26 cellular contexts compared by ENCODE assay signal in genomic region chr15:39904115-39904514, GRCh38. TPM values are rescaled to one million over a fixed set of nuclear protein-coding genes. Genes with fewer than 3 reads are reported as not detected.
DNase-seq lines count a peak whose midpoint lies in the region; ATAC-seq and TF ChIP-seq lines count a peak whose summit lies in the region.
"Had no signal": no experiment of that assay in that cellular context is flagged by ENCODE, and none has a peak within 500 bp of the region (broad histone marks: within the 10 kb centered on the region; RNA-seq: fewer than 3 reads in every experiment).

No MANE protein-coding gene starts in this region.

- intact Hi-C loops in mammary epithelial cell (cut with micrococcal nuclease) (no loop called here), breast epithelium (cut with DNase I; ENCODE audit: low total_unique reads) (no loop called here)
- intact Hi-C loops in naive thymus-derived CD4-positive, alpha-beta T cell (cut with micrococcal nuclease) = no loop called here

- H2BK5ac ChIP-seq in H9 (ENCODE audit: insufficient read length, low read length) (no peak overlapping the region), mesendoderm (ENCODE audit: low read length) (no peak overlapping the region)

- no peak overlapping the region for H4K91ac ChIP-seq in H9 (ENCODE audit: insufficient read length, low read depth, low read length)

- H4K20me1 ChIP-seq in mammary epithelial cell (ENCODE audit: insufficient read depth, low read length) (no peaks in the 10 kb centered on the region), H9 (ENCODE audit: control insufficient read depth, insufficient read depth, insufficient read length) (peaks cover 4% of the 10 kb centered on the region)

- no peak for ATAC-seq in WTC11
- no peak for ATAC-seq in naive thymus-derived CD4-positive, alpha-beta T cell
- ATAC-seq: GM12878 had no signal

- H3K4me1 Mint-ChIP-seq in H9 (peaks cover 92 to 97% of the 10 kb centered on the region in 2 experiments), WTC11 (peaks cover 91% of the 10 kb centered on the region)
- H3K4me1 Mint-ChIP-seq in naive thymus-derived CD4-positive, alpha-beta T cell = no peaks in the 10 kb centered on the region
- H3K4me1 Mint-ChIP-seq: CD14-positive monocyte; CD4-positive, alpha-beta memory T cell; CD4-positive, CD25-positive, alpha-beta regulatory T cell; CD8-positive, alpha-beta memory T cell had no signal

- H3K56ac ChIP-seq in H9 (ENCODE audit: insufficient read length, low read depth, low read length) (no peak overlapping the region), mesendoderm (ENCODE audit: low read length) (no peak overlapping the region)

- no peak overlapping the region for H3K14ac ChIP-seq in H9 (ENCODE audit: insufficient read depth, low read length)

- H3K4me2 ChIP-seq in mammary epithelial cell (ENCODE audit: insufficient read depth, low read depth, low read length) (no peak overlapping the region), H9 (ENCODE audit: insufficient read depth, insufficient read length, low read length) (no peak overlapping the region), mesendoderm (ENCODE audit: low read length) (no peak overlapping the region)
- H3K4me2 ChIP-seq: BLaER1 had no signal

- no peak overlapping the region for H2BK20ac ChIP-seq in H9 (ENCODE audit: low read depth, low read length, poor library complexity, severe bottlenecking)

- no peak overlapping the region for H3K4me3 Mint-ChIP-seq in H9
- no peak overlapping the region for H3K4me3 Mint-ChIP-seq in WTC11
- no peak overlapping the region for H3K4me3 Mint-ChIP-seq in naive thymus-derived CD4-positive, alpha-beta T cell
- H3K4me3 Mint-ChIP-seq: CD14-positive monocyte; CD4-positive, alpha-beta memory T cell; CD4-positive, CD25-positive, alpha-beta regulatory T cell; CD8-positive, alpha-beta memory T cell had no signal

- H3K27ac ChIP-seq in mammary epithelial cell (ENCODE audit: insufficient read depth, low read depth, low read length) = no peak overlapping the region
- H3K27ac ChIP-seq in breast epithelium = no peak overlapping the region
- H3K27ac ChIP-seq in H9 (ENCODE audit: insufficient read length, low read depth, low read length) = no peak overlapping the region
- no peak overlapping the region for H3K27ac ChIP-seq in mesendoderm (ENCODE audit: low read depth, low read length)
- H3K27ac ChIP-seq in naive thymus-derived CD4-positive, alpha-beta T cell (ENCODE audit: low read depth, low read length) = no peak overlapping the region
- H3K27ac ChIP-seq: BLaER1 had no signal

- TF ChIP-seq POLR2A in breast epithelium (IDR thresholded peaks at IDR 0.05) = no peak

- peak overlapping the region; percentile 2 for H2AFZ ChIP-seq in mammary epithelial cell (ENCODE audit: low read depth, low read length)
- no peak overlapping the region for H2AFZ ChIP-seq in H9 (ENCODE audit: low read length)

- BruUV-seq in mammary epithelial cell (replicated peaks; lab: Mats Ljungman, UMichigan) = no TSS peak

- no peak for TF ChIP-seq CTCF in mammary epithelial cell (conservative IDR thresholded peaks at IDR 0.05 in 1 of 2, IDR thresholded peaks at IDR 0.05 in 1 of 2; ENCODE audit: extremely low read depth in 1 of 2, insufficient read depth in 1 of 2, low read depth in 1 of 2, low read length in 2 of 2)
- TF ChIP-seq CTCF in breast epithelium (IDR thresholded peaks at IDR 0.05) = no peak
- no peak for TF ChIP-seq CTCF in H9 (conservative IDR thresholded peaks at IDR 0.05)
- no peak for TF ChIP-seq CTCF in WTC11 (IDR thresholded peaks at IDR 0.05)

- H3K36me3 ChIP-seq in mammary epithelial cell (ENCODE audit: insufficient read depth, low read length) (no peaks in the 10 kb centered on the region), breast epithelium (no peaks in the 10 kb centered on the region), mesendoderm (ENCODE audit: control insufficient read depth, insufficient read depth, low read length) (no peaks in the 10 kb centered on the region)
- H3K36me3 ChIP-seq in naive thymus-derived CD4-positive, alpha-beta T cell (ENCODE audit: control insufficient read depth in 2 of 3, insufficient read depth in 3 of 3, low read length in 3 of 3) = no peaks in the 10 kb centered on the region
- H3K36me3 ChIP-seq: BE2C had no signal

- no peaks in the 10 kb centered on the region for H3K9me3 Mint-ChIP-seq in H9
- no peaks in the 10 kb centered on the region for H3K9me3 Mint-ChIP-seq in WTC11
- H3K9me3 Mint-ChIP-seq in naive thymus-derived CD4-positive, alpha-beta T cell = peaks cover 0 to 2% (median 0%) of the 10 kb centered on the region in 11 donors
- H3K9me3 Mint-ChIP-seq: CD14-positive monocyte; CD4-positive, alpha-beta memory T cell; CD8-positive, alpha-beta memory T cell had no signal

- H2BK15ac ChIP-seq in H9 (ENCODE audit: low read depth, low read length) (no peak overlapping the region), mesendoderm (replicated peaks; ENCODE audit: low read depth) (no peak overlapping the region)

- H4K5ac ChIP-seq in H9 (ENCODE audit: insufficient read length, low read depth, low read length) (no peak overlapping the region), mesendoderm (ENCODE audit: low read length) (no peak overlapping the region)

- H3K23me2 ChIP-seq in H9 (ENCODE audit: insufficient read length, low read depth, low read length, poor library complexity, severe bottlenecking) = peaks cover 2% of the 10 kb centered on the region

- H3K18ac ChIP-seq in H9 (ENCODE audit: insufficient read length, low read depth, low read length) (no peak overlapping the region), mesendoderm (ENCODE audit: low read length) (peak overlapping the region; percentile 34)

- 100% methylated on average over 2 of the region's 2 CpGs for WGBS in mammary epithelial cell (ENCODE audit: low coverage, missing lambda C conversion rate)
- WGBS in H9 (ENCODE audit: extremely low coverage, insufficient read length, low lambda C conversion rate) = no CpG with 5 or more reads among the region's 2 CpGs
- WGBS in mesendoderm (ENCODE audit: extremely low coverage, insufficient coverage, low lambda C conversion rate) = no CpG with 5 or more reads among the region's 2 CpGs

- H3K9ac ChIP-seq in mammary epithelial cell (ENCODE audit: insufficient read depth, low read length) (no peak overlapping the region), H9 (ENCODE audit: extremely low read depth, insufficient read length, low read length) (no peak overlapping the region), mesendoderm (ENCODE audit: low read length) (no peak overlapping the region)
- H3K9ac ChIP-seq: BLaER1 had no signal

- H2BK120ac ChIP-seq in H9 (ENCODE audit: low read depth, low read length, poor library complexity, severe bottlenecking) = no peak overlapping the region
- H2BK120ac ChIP-seq in mesendoderm (ENCODE audit: low read depth, low read length) = no peak overlapping the region

- H2AK5ac ChIP-seq in H9 (ENCODE audit: insufficient read length, low read length) (no peak overlapping the region), mesendoderm (ENCODE audit: low read length) (no peak overlapping the region)

- H3K27ac Mint-ChIP-seq in H9 (peak overlapping the region; percentile 21 to 89 (median 72); a peak in 2 of 7 replicates), WTC11 (peak overlapping the region; percentile 64)
- H3K27ac Mint-ChIP-seq in naive thymus-derived CD4-positive, alpha-beta T cell = no peak overlapping the region
- H3K27ac Mint-ChIP-seq: CD14-positive monocyte; CD4-positive, alpha-beta memory T cell; CD4-positive, CD25-positive, alpha-beta regulatory T cell; CD8-positive, alpha-beta memory T cell had no signal

- H3K36me3 Mint-ChIP-seq in H9 (ENCODE audit: insufficient read depth in 1 of 3, low read depth in 3 of 3) = peaks cover 16 to 19% (median 17%) of the 10 kb centered on the region in 3 experiments
- no peaks in the 10 kb centered on the region for H3K36me3 Mint-ChIP-seq in WTC11
- no peaks in the 10 kb centered on the region for H3K36me3 Mint-ChIP-seq in naive thymus-derived CD4-positive, alpha-beta T cell
- H3K36me3 Mint-ChIP-seq: CD14-positive monocyte; CD4-positive, alpha-beta memory T cell; CD4-positive, CD25-positive, alpha-beta regulatory T cell; CD8-positive, alpha-beta memory T cell had no signal

- H3K4me3 ChIP-seq in mammary epithelial cell (replicated peaks in 1 of 3; ENCODE audit: insufficient read depth in 1 of 3, low read depth in 2 of 3, low read length in 3 of 3) = no peak overlapping the region
- no peak overlapping the region for H3K4me3 ChIP-seq in breast epithelium
- H3K4me3 ChIP-seq in mesendoderm (ENCODE audit: low read length) = no peak overlapping the region
- H3K4me3 ChIP-seq in naive thymus-derived CD4-positive, alpha-beta T cell (ENCODE audit: low read length) = no peak overlapping the region
- H3K4me3 ChIP-seq: BLaER1, GM12878 had no signal

- in situ Hi-C loops in mammary epithelial cell (cut with MboI; ENCODE audit: low sequenced_read_pairs in 2 of 2) = no loop called here

- H3K79me1 ChIP-seq in H9 (ENCODE audit: insufficient read depth, low read depth, low read length, poor library complexity, severe bottlenecking) (peaks cover 4% of the 10 kb centered on the region), mesendoderm (ENCODE audit: low read length) (peaks cover 6% of the 10 kb centered on the region)

- dilution Hi-C loops in mammary epithelial cell (cut with HindIII; ENCODE audit: low sequenced_read_pairs) = no loop called here

- CTCF ChIA-PET in mammary epithelial cell (lab: Charles Lee; ENCODE audit: low non-redundant PET) = no interaction called here
- CTCF ChIA-PET in WTC11 (lab: Charles Lee) = interaction anchor here (1.4 kb wide), 1 partner anchor 15 kb away, joined by 3 read pairs; no protein-coding TSS in a partner anchor
- CTCF ChIA-PET in HEK293T (lab: Yijun Ruan, JAX) = no interaction called here
- CTCF ChIA-PET in naive thymus-derived CD4-positive, alpha-beta T cell (lab: Charles Lee) = no interaction called here

- POLR2A ChIA-PET in WTC11 (lab: Charles Lee) = no interaction called here
- POLR2A ChIA-PET in HEK293T (lab: Yijun Ruan, JAX) = interaction anchor here (1.0 kb wide), 1 partner anchor 17 kb away, joined by 4 read pairs; no protein-coding TSS in a partner anchor
- POLR2A ChIA-PET in naive thymus-derived CD4-positive, alpha-beta T cell (lab: Charles Lee) = interaction anchor here (1.5 kb wide), 1 partner anchor 11 kb away, joined by 3 read pairs; no protein-coding TSS in a partner anchor

- DNase-seq in mammary epithelial cell (no peak), breast epithelium (ENCODE audit: low spot score in 2 of 2) (no peak), H9 (no peak), WTC11 (ENCODE audit: low spot score) (no peak), mesendoderm (no peak), HT-29 (ENCODE audit: low spot score) (no peak), HEK293T (ENCODE audit: extremely low spot score) (no peak)
- no peak for DNase-seq in naive thymus-derived CD4-positive, alpha-beta T cell
- DNase-seq: 8988T; ACHN; BE2C; C1 segment of cervical spinal cord; CD4-positive, alpha-beta memory T cell; CD4-positive, CD25-positive, alpha-beta regulatory T cell; CD8-positive, alpha-beta memory T cell; COR-L47; DMS 273 treated with DMSO at 0.1 percent for 48 hours; DMS153; DMS53; DMS79; DND-41; EL; GDM1 had no signal

- no peak overlapping the region for H3T11ph ChIP-seq in H9 (ENCODE audit: low read length)

- H4K8ac ChIP-seq in H9 (replicated peaks; ENCODE audit: insufficient read length, low read depth, low read length) (no peak overlapping the region), mesendoderm (ENCODE audit: low read depth, low read length) (no peak overlapping the region)

- H3K4ac ChIP-seq in H9 (ENCODE audit: low read depth, low read length) (no peak overlapping the region), mesendoderm (ENCODE audit: low read depth, low read length) (no peak overlapping the region)

- no peaks in the 10 kb centered on the region for H3K9me3 ChIP-seq in mammary epithelial cell (replicated peaks; ENCODE audit: insufficient read depth, low read length)
- H3K9me3 ChIP-seq in breast epithelium = no peaks in the 10 kb centered on the region
- no peaks in the 10 kb centered on the region for H3K9me3 ChIP-seq in H9 (ENCODE audit: control insufficient read depth, low read depth, low read length)
- no peaks in the 10 kb centered on the region for H3K9me3 ChIP-seq in naive thymus-derived CD4-positive, alpha-beta T cell (ENCODE audit: control insufficient read depth in 2 of 3, low read length in 3 of 3)
- H3K9me3 ChIP-seq: BE2C, BLaER1 had no signal

- H3K79me2 ChIP-seq in mammary epithelial cell (ENCODE audit: insufficient read depth, low read length) (peaks cover 24% of the 10 kb centered on the region), H9 (ENCODE audit: insufficient read depth, low read length) (peaks cover 57% of the 10 kb centered on the region), mesendoderm (ENCODE audit: control insufficient read depth, insufficient read depth, low read length) (peaks cover 8% of the 10 kb centered on the region)

- no peak overlapping the region for H2BK12ac ChIP-seq in H9 (ENCODE audit: insufficient read length, low read depth, low read length)

- H3K27me3 Mint-ChIP-seq in H9 (ENCODE audit: low read depth) (no peaks in the 10 kb centered on the region), WTC11 (ENCODE audit: low read depth) (no peaks in the 10 kb centered on the region)
- peaks cover 0 to 26% (median 5%) of the 10 kb centered on the region in 5 donors for H3K27me3 Mint-ChIP-seq in naive thymus-derived CD4-positive, alpha-beta T cell

- H3K27me3 ChIP-seq in mammary epithelial cell (ENCODE audit: insufficient read depth, low read length) = no peaks in the 10 kb centered on the region
- no peaks in the 10 kb centered on the region for H3K27me3 ChIP-seq in breast epithelium
- H3K27me3 ChIP-seq in H9 (ENCODE audit: insufficient read depth, low read length) = no peaks in the 10 kb centered on the region
- no peaks in the 10 kb centered on the region for H3K27me3 ChIP-seq in mesendoderm (ENCODE audit: insufficient read depth, low read length, poor library complexity)
- peaks cover 0 to 3% of the 10 kb centered on the region in 2 donors for H3K27me3 ChIP-seq in naive thymus-derived CD4-positive, alpha-beta T cell (ENCODE audit: control insufficient read depth in 2 of 2, insufficient read depth in 2 of 2, low read length in 2 of 2)
- H3K27me3 ChIP-seq: BE2C, BLaER1 had no signal

- H3K4me1 ChIP-seq in mammary epithelial cell (ENCODE audit: insufficient read depth, low read length) = peaks cover 30% of the 10 kb centered on the region
- H3K4me1 ChIP-seq in breast epithelium = no peaks in the 10 kb centered on the region
- H3K4me1 ChIP-seq in H9 (ENCODE audit: insufficient read depth, low read length) = peaks cover 45% of the 10 kb centered on the region
- peaks cover 8% of the 10 kb centered on the region for H3K4me1 ChIP-seq in mesendoderm (ENCODE audit: control insufficient read depth, low read depth, low read length)
- no peaks in the 10 kb centered on the region for H3K4me1 ChIP-seq in naive thymus-derived CD4-positive, alpha-beta T cell (ENCODE audit: control insufficient read depth in 2 of 2, insufficient read depth in 2 of 2, low read length in 2 of 2)
- H3K4me1 ChIP-seq: BLaER1 had no signal

- H3K23ac ChIP-seq in H9 (ENCODE audit: insufficient read length, low read depth, low read length) = no peak overlapping the region
- no peak overlapping the region for H3K23ac ChIP-seq in mesendoderm (ENCODE audit: low read length)

RNA-seq across cellular contexts. Expression of gene GPR176, which starts 16.0 kb away (rescaled TPM):
- total RNA-seq in mammary epithelial cell = 10 to 100 TPM in 1 of 2 donors, 1 to 10 TPM in 1; 4.3 to 20.7 TPM
- polyA plus RNA-seq in mammary epithelial cell = 16.2 TPM
- 47.5 TPM for polyA minus RNA-seq in mammary epithelial cell
- total RNA-seq in breast epithelium = 10 to 100 TPM in 1 of 3 donors, 1 to 10 TPM in 2; 4.4 to 12.1 (median 9.4) TPM
- 132 TPM in 2 replicates for total RNA-seq in H9 (2021)
- 117 to 131 TPM (median 127 TPM) in 3 replicates for total RNA-seq in WTC11 (2021)
- polyA plus RNA-seq in mesendoderm (2013, experiment 1 of 2) = 14.7 TPM
- 16.5 TPM for polyA plus RNA-seq in mesendoderm (2013, experiment 2 of 2)
- total RNA-seq in HT-29 (2014; rRNA removed; shearing (Covaris generic)) = 1.7 TPM in 2 replicates
- under 1 TPM in 1 of 5 experiments, not detected in 4; 0.07 TPM for total RNA-seq in naive thymus-derived CD4-positive, alpha-beta T cell
- polyA plus RNA-seq in naive thymus-derived CD4-positive, alpha-beta T cell = not detected
- total RNA-seq: CD4-positive, alpha-beta memory T cell; CD4-positive, CD25-positive, alpha-beta regulatory T cell had no signal
- polyA plus RNA-seq: CD4-positive, alpha-beta memory T cell; CD4-positive, CD25-positive, alpha-beta regulatory T cell; CD8-positive, alpha-beta memory T cell had no signal

RNA-seq across cellular contexts. Expression of gene EIF2AK4, which starts 29.8 kb away (rescaled TPM):
- total RNA-seq in mammary epithelial cell (10 to 100 TPM; 71.3 to 84.2 TPM), breast epithelium (10 to 100 TPM; 44.9 to 54.3 (median 46.7) TPM), H9 (2021) (92.5 and 94.7 TPM in 2 replicates), WTC11 (2021) (89.1 to 93.2 TPM (median 90.7 TPM) in 3 replicates)
- polyA plus RNA-seq in mammary epithelial cell = 83.6 TPM
- 112 TPM for polyA minus RNA-seq in mammary epithelial cell
- polyA plus RNA-seq in mesendoderm (2013, experiment 1 of 2) = 44.1 TPM
- 47.3 TPM for polyA plus RNA-seq in mesendoderm (2013, experiment 2 of 2)
- total RNA-seq in HT-29 (2014; rRNA removed; shearing (Covaris generic)) = 10.4 and 12.4 TPM in 2 replicates
- total RNA-seq in naive thymus-derived CD4-positive, alpha-beta T cell = 10 to 100 TPM; 14.9 to 34.7 (median 15.5) TPM
- polyA plus RNA-seq in naive thymus-derived CD4-positive, alpha-beta T cell = 10 to 100 TPM; 12.7 to 21.1 TPM

Comparison
In these comparisons a context has a peak if more than half of its experiments do, and no peak if none do; other contexts are left out.
1. H3K27ac Mint-ChIP-seq: peak in H9 (3 of 3) and WTC11 (single experiment); none in naive thymus-derived CD4-positive, alpha-beta T cell (0 of 9).